8 cellular contexts compared by ENCODE assay signal in genomic region chr7:32729335-32729675, GRCh38.
A peak's percentile ranks its signal among the peaks of the same experiment; 100 is the strongest.
DNase-seq lines count a peak whose midpoint lies in the region; ATAC-seq, FAIRE-seq and TF ChIP-seq lines count a peak whose summit lies in the region.
"Not testable (repeated sequence)": the region's sequence is repeated elsewhere in the genome, so short reads cannot be mapped to it uniquely, and the experiment has no call there.

No MANE protein-coding gene starts in this region.

- POLR2A ChIA-PET in SK-N-SH (lab: Yijun Ruan, JAX); endothelial cell of umbilical vein (lab: Charles Lee): not testable (repeated sequence)

- not testable (repeated sequence) for H4K20me1 ChIP-seq in SK-N-SH (ENCODE audit: insufficient read depth); endothelial cell of umbilical vein (replicated peaks; ENCODE audit: control insufficient read depth, extremely low read depth, insufficient read depth, low read length); keratinocyte (ENCODE audit: control insufficient read depth, extremely low read depth, insufficient read depth, low read length)

- not testable (repeated sequence) for H3K9me3 Mint-ChIP-seq in activated naive CD8-positive, alpha-beta T cell treated with anti-CD3 and anti-CD28 coated beads, Interleukin-2, amount 50 U/mL, for 24 hours

- not testable (repeated sequence) for H3K36me3 ChIP-seq in SK-N-SH (replicated peaks in 1 of 2; ENCODE audit: control insufficient read depth in 1 of 2, insufficient read depth in 2 of 2, low read length in 1 of 2); endothelial cell of umbilical vein (ENCODE audit: control insufficient read depth in 2 of 2, extremely low read depth in 1 of 2, insufficient read depth in 2 of 2, low read length in 2 of 2); keratinocyte (ENCODE audit: control insufficient read depth in 2 of 2, extremely low read depth in 1 of 2, insufficient read depth in 2 of 2, low read length in 2 of 2); pancreas; upper lobe of right lung

- not testable (repeated sequence) for TF ChIP-seq CTCF in SK-N-SH (IDR thresholded peaks at IDR 0.05); endothelial cell of umbilical vein (IDR thresholded peaks at IDR 0.05; ENCODE audit: extremely low read depth in 1 of 2, insufficient read depth in 1 of 2, low read depth in 1 of 2, low read length in 2 of 2); keratinocyte (optimal IDR thresholded peaks at IDR 0.05 in 1 of 3, IDR thresholded peaks at IDR 0.05 in 1 of 3, conservative IDR thresholded peaks at IDR 0.05 in 1 of 3; ENCODE audit: extremely low read depth in 1 of 3, insufficient read depth in 2 of 3, low read length in 3 of 3); pancreas (IDR thresholded peaks at IDR 0.05); upper lobe of right lung (IDR thresholded peaks at IDR 0.05)

- peaks cover 29% of the 10 kb centered on the region for H3K79me2 ChIP-seq in SK-N-SH (ENCODE audit: insufficient read depth)
- H3K79me2 ChIP-seq in endothelial cell of umbilical vein (ENCODE audit: control insufficient read depth, insufficient read depth, low read length); keratinocyte (ENCODE audit: control insufficient read depth, insufficient read depth, low read length): not testable (repeated sequence)

- H3K4me3 Mint-ChIP-seq in activated naive CD8-positive, alpha-beta T cell treated with anti-CD3 and anti-CD28 coated beads, Interleukin-2, amount 50 U/mL, for 24 hours = peak overlapping the region; percentile 29

- H3K4me3 ChIP-seq in SK-N-SH (ENCODE audit: low read depth in 2 of 2, low read length in 1 of 2) (peak overlapping the region; percentile 83 to 84), endothelial cell of umbilical vein (replicated peaks in 1 of 3; ENCODE audit: insufficient read depth in 1 of 3, low read depth in 1 of 3, low read length in 3 of 3) (peak overlapping the region in 2 of 3 experiments; percentile 4 to 59), keratinocyte (ENCODE audit: control insufficient read depth in 2 of 3, extremely low read depth in 1 of 3, insufficient read depth in 2 of 3, low read depth in 1 of 3, low read length in 3 of 3) (peak overlapping the region in 1 of 3 experiments; percentile 60), pancreas (peak overlapping the region in 2 of 4 donors; percentile 80 to 82), upper lobe of right lung (peak overlapping the region; percentile 66)

- DNase-seq in DMS 273 (lab: John Stamatoyannopoulos, UW; ENCODE audit: unreplicated experiment) = peak; percentile 25
- DNase-seq in M059J (ENCODE audit: low read depth) = peak; percentile 11
- not testable (repeated sequence) for DNase-seq in SK-N-SH; activated naive CD8-positive, alpha-beta T cell treated with anti-CD3 and anti-CD28 coated beads, Interleukin-2, amount 50 U/mL, for 24 hours; endothelial cell of umbilical vein (ENCODE audit: low read depth, low spot score); keratinocyte (ENCODE audit: low read depth, low spot score); pancreas; upper lobe of right lung

- H3K4me2 ChIP-seq in SK-N-SH (peak overlapping the region; percentile 88), endothelial cell of umbilical vein (ENCODE audit: insufficient read depth, low read length) (peak overlapping the region; percentile 64), keratinocyte (ENCODE audit: control insufficient read depth, extremely low read depth, insufficient read depth, low read depth, low read length) (peak overlapping the region; percentile 27)

- H3K27ac Mint-ChIP-seq in activated naive CD8-positive, alpha-beta T cell treated with anti-CD3 and anti-CD28 coated beads, Interleukin-2, amount 50 U/mL, for 24 hours = not testable (repeated sequence)

- not testable (repeated sequence) for TF ChIP-seq EP300 in SK-N-SH (IDR thresholded peaks at IDR 0.05; ENCODE audit: borderline replicate concordance in 1 of 2, low read depth in 1 of 2, low read length in 1 of 2)

- BruUV-seq in endothelial cell of umbilical vein (replicated peaks; lab: Mats Ljungman, UMichigan) = not testable (repeated sequence)

- H3K27me3 ChIP-seq in SK-N-SH (ENCODE audit: insufficient read depth); endothelial cell of umbilical vein (ENCODE audit: control insufficient read depth in 2 of 2, insufficient read depth in 2 of 2, low read length in 2 of 2); keratinocyte (ENCODE audit: control insufficient read depth, extremely low read depth, insufficient read depth, low read length); pancreas; upper lobe of right lung: not testable (repeated sequence)

- peaks cover 16% of the 10 kb centered on the region for H3F3A ChIP-seq in SK-N-SH (replicated peaks; ENCODE audit: insufficient read depth)

- H3K27ac ChIP-seq in SK-N-SH (ENCODE audit: low read depth in 2 of 2, low read length in 1 of 2) = peak overlapping the region in 1 of 2 experiments; percentile 12; a peak in 1 of 4 replicates
- not testable (repeated sequence) for H3K27ac ChIP-seq in endothelial cell of umbilical vein (ENCODE audit: insufficient read depth, low read depth, low read length); keratinocyte (ENCODE audit: control insufficient read depth, insufficient read depth, low read length); upper lobe of right lung
- peak overlapping the region in 3 of 4 donors; percentile 28 to 95 (median 94) for H3K27ac ChIP-seq in pancreas

- CTCF ChIA-PET in SK-N-SH (lab: Yijun Ruan, JAX); endothelial cell of umbilical vein (lab: Charles Lee): not testable (repeated sequence)

- H3K9me3 ChIP-seq in SK-N-SH; endothelial cell of umbilical vein (replicated peaks; ENCODE audit: control insufficient read depth, insufficient read depth, low read length); keratinocyte (ENCODE audit: control insufficient read depth, low read depth, low read length); pancreas; upper lobe of right lung: not testable (repeated sequence)

- not testable (repeated sequence) for H3K9me2 ChIP-seq in SK-N-SH

- not testable (repeated sequence) for H3K4me1 ChIP-seq in SK-N-SH (ENCODE audit: control insufficient read depth in 1 of 2, insufficient read depth in 2 of 2, low read depth in 1 of 2, low read length in 1 of 2); endothelial cell of umbilical vein (ENCODE audit: control insufficient read depth, extremely low read depth, insufficient read depth, low read length); keratinocyte (ENCODE audit: control insufficient read depth, extremely low read depth, insufficient read depth, low read length); pancreas; upper lobe of right lung

- WGBS in SK-N-SH (ENCODE audit: low lambda C conversion rate) = 23% methylated on average over 5 of the region's 5 CpGs
- whole genome bisulfite sequencing in pancreas, 2 donors = 10 to 12% methylated on average over 5 of the region's 5 CpGs

- H3K9ac ChIP-seq in SK-N-SH; endothelial cell of umbilical vein (replicated peaks; ENCODE audit: extremely low read depth, insufficient read depth, low read length); keratinocyte (ENCODE audit: control insufficient read depth, extremely low read depth, insufficient read depth, low read length): not testable (repeated sequence)

- TF ChIP-seq POLR2A in endothelial cell of umbilical vein (IDR thresholded peaks at IDR 0.05; ENCODE audit: low read depth, low read length) = not testable (repeated sequence)

- ATAC-seq in activated naive CD8-positive, alpha-beta T cell treated with anti-CD3 and anti-CD28 coated beads, Interleukin-2, amount 50 U/mL, for 24 hours; pancreas; upper lobe of right lung: not testable (repeated sequence)

- not testable (repeated sequence) for H3K36me3 Mint-ChIP-seq in activated naive CD8-positive, alpha-beta T cell treated with anti-CD3 and anti-CD28 coated beads, Interleukin-2, amount 50 U/mL, for 24 hours (ENCODE audit: low read depth)

- peak overlapping the region; percentile 97; the same call in 1 of the 2 replicates for H2AFZ ChIP-seq in SK-N-SH (ENCODE audit: low read depth)
- not testable (repeated sequence) for H2AFZ ChIP-seq in endothelial cell of umbilical vein (ENCODE audit: low read depth, low read length); keratinocyte (ENCODE audit: control insufficient read depth, low read length)

- FAIRE-seq in endothelial cell of umbilical vein (lab: Jason Lieb, UNC); keratinocyte (lab: Jason Lieb, UNC); pancreas (lab: Jason Lieb, UNC): not testable (repeated sequence)

- TF ChIP-seq RAD21 in SK-N-SH (IDR thresholded peaks at IDR 0.05; ENCODE audit: low read length) = not testable (repeated sequence)

- H3K9me1 ChIP-seq in endothelial cell of umbilical vein (replicated peaks; ENCODE audit: control insufficient read depth, extremely low read depth, insufficient read depth, low read length); keratinocyte (ENCODE audit: control insufficient read depth, extremely low read depth, insufficient read depth, low read length): not testable (repeated sequence)

- not testable (repeated sequence) for H3K4me1 Mint-ChIP-seq in activated naive CD8-positive, alpha-beta T cell treated with anti-CD3 and anti-CD28 coated beads, Interleukin-2, amount 50 U/mL, for 24 hours

- intact Hi-C loops in endothelial cell of umbilical vein (cut with micrococcal nuclease); pancreas (cut with DNase I); upper lobe of right lung (cut with DNase I): not testable (repeated sequence)

- dilution Hi-C loops in endothelial cell of umbilical vein (cut with MboI; ENCODE audit: extremely low pct_ligation_motif_present, low sequenced_read_pairs); keratinocyte (cut with MboI; ENCODE audit: extremely low pct_ligation_motif_present, low sequenced_read_pairs): not testable (repeated sequence)

- H3K27me3 Mint-ChIP-seq in activated naive CD8-positive, alpha-beta T cell treated with anti-CD3 and anti-CD28 coated beads, Interleukin-2, amount 50 U/mL, for 24 hours = peaks cover 15% of the 10 kb centered on the region

Comparison
In these comparisons a context has a peak if more than half of its experiments do, and no peak if none do; other contexts are left out.
1. H3K4me2 ChIP-seq: peak in every context shown above with its lines; median percentile 88 in SK-N-SH; 64 in endothelial cell of umbilical vein; 27 in keratinocyte.